In genomic region chr1:207084701-207085180, GRCh38 we compare ENCODE assay signal across 8 cellular contexts. TPM values are rescaled to one million over a fixed set of nuclear protein-coding genes. Genes with fewer than 3 reads are reported as not detected.
DNase-seq lines count a peak whose midpoint lies in the region; ATAC-seq and TF ChIP-seq lines count a peak whose summit lies in the region.

No MANE protein-coding gene starts in this region.

- H3K27me3 Mint-ChIP-seq in neural crest cell (ENCODE audit: low read depth) (peaks cover 16% of the 10 kb centered on the region), type B pancreatic cell (no peaks in the 10 kb centered on the region)

- H3K27ac Mint-ChIP-seq in neural crest cell (ENCODE audit: unreplicated experiment) (no peak overlapping the region), type B pancreatic cell (peak overlapping the region; percentile 87)

- no peaks in the 10 kb centered on the region for H3K9me3 Mint-ChIP-seq in neural crest cell
- no peaks in the 10 kb centered on the region for H3K9me3 Mint-ChIP-seq in type B pancreatic cell

- no peaks in the 10 kb centered on the region for H3K36me3 Mint-ChIP-seq in neural crest cell (ENCODE audit: low read depth)
- no peaks in the 10 kb centered on the region for H3K36me3 Mint-ChIP-seq in type B pancreatic cell

- DNase-seq in NCI-H1694 (lab: John Stamatoyannopoulos, UW): peak; percentile 1
- no peak for DNase-seq in NCI-H1694 treated with DMSO at 0.1 percent for 48 hours (lab: John Stamatoyannopoulos, UW)
- DNase-seq in NOMO-1 treated with dmso at 0.1 percent for 144 hours (lab: John Stamatoyannopoulos, UW; ENCODE audit: unreplicated experiment): peak; percentile 7
- peak; percentile 49 for DNase-seq in activated T-cell treated with anti-CD3 and anti-CD28 coated beads for 4 hours
- DNase-seq in fibroblast of gingiva (ENCODE audit: low read depth): peak; percentile 26
- DNase-seq in neural crest cell (ENCODE audit: low read depth, low spot score): peak; percentile 41
- DNase-seq in type B pancreatic cell (ENCODE audit: extremely low spot score, unreplicated experiment): no peak

- H3K4me3 Mint-ChIP-seq in neural crest cell (no peak overlapping the region), type B pancreatic cell (peak overlapping the region; percentile 53)

- TF ChIP-seq CTCF in neural crest cell (conservative IDR thresholded peaks at IDR 0.05) (peak; percentile 74), type B pancreatic cell (conservative IDR thresholded peaks at IDR 0.05) (peak; percentile 81)

- ATAC-seq in HG03175 (IDR thresholded peaks at IDR 0.05; ENCODE audit: unreplicated experiment): peak; percentile 83

- H3K4me1 Mint-ChIP-seq in neural crest cell (peaks cover 5% of the 10 kb centered on the region), type B pancreatic cell (ENCODE audit: unreplicated experiment) (peaks cover 18% of the 10 kb centered on the region)

RNA-seq across cellular contexts. Expression of gene C4BPB, which starts 3.9 kb away (rescaled TPM):
- total RNA-seq in neural crest cell (not detected in 2 replicates), type B pancreatic cell (ENCODE audit: low replicate concordance) (0.36 and 4.4 TPM in 2 replicates)

RNA-seq across cellular contexts. Expression of gene C4BPA, which starts 19.3 kb away (rescaled TPM):
- not detected in 2 replicates for total RNA-seq in neural crest cell
- total RNA-seq in type B pancreatic cell (ENCODE audit: low replicate concordance): 0.87 and 6.8 TPM in 2 replicates

RNA-seq across cellular contexts. Expression of gene PFKFB2, which starts 31.7 kb away (rescaled TPM):
- total RNA-seq in neural crest cell (8.5 and 8.6 TPM in 2 replicates), type B pancreatic cell (ENCODE audit: low replicate concordance) (18.7 and 31.4 TPM in 2 replicates)

RNA-seq across cellular contexts. Expression of gene YOD1, which starts 33.7 kb away (rescaled TPM):
- total RNA-seq in neural crest cell (15.2 and 16.6 TPM in 2 replicates), type B pancreatic cell (ENCODE audit: low replicate concordance) (12.3 and 15.0 TPM in 2 replicates)

RNA-seq across cellular contexts. Expression of gene C1orf116, which starts 52.2 kb away (rescaled TPM):
- 0.30 and 0.37 TPM in 2 replicates for total RNA-seq in neural crest cell
- total RNA-seq in type B pancreatic cell (ENCODE audit: low replicate concordance): 50.4 and 108 TPM in 2 replicates

Comparison
In these comparisons a context has a peak if more than half of its experiments do, and no peak if none do; other contexts are left out.
1. DNase-seq: peak in NCI-H1694 (single experiment), NOMO-1 treated with dmso at 0.1 percent for 144 hours (single experiment), activated T-cell treated with anti-CD3 and anti-CD28 coated beads for 4 hours (single experiment), fibroblast of gingiva (single experiment) and neural crest cell (single experiment); none in NCI-H1694 treated with DMSO at 0.1 percent for 48 hours (single experiment) and type B pancreatic cell (single experiment).